16 cellular contexts compared by ENCODE assay signal in genomic region chr20:35837577-35838195, GRCh38.
DNase-seq lines count a peak whose midpoint lies in the region; ATAC-seq and TF ChIP-seq lines count a peak whose summit lies in the region.
"Had no signal": no experiment of that assay in that cellular context is flagged by ENCODE, and none has a peak within 500 bp of the region (broad histone marks: within the 10 kb centered on the region; RNA-seq: fewer than 3 reads in every experiment).

No MANE protein-coding gene starts in this region.

- no peak overlapping the region for H3K4me3 ChIP-seq in fibroblast of the aortic adventitia (ENCODE audit: low read depth, low read length)
- no peak overlapping the region for H3K4me3 ChIP-seq in H7 (ENCODE audit: insufficient read depth, low read depth, low read length)
- H3K4me3 ChIP-seq in Karpas-422 (ENCODE audit: low read length): no peak overlapping the region
- no peak overlapping the region for H3K4me3 ChIP-seq in upper lobe of right lung
- H3K4me3 ChIP-seq: dorsolateral prefrontal cortex had no signal

- H3K27ac Mint-ChIP-seq in activated T-helper 17 cell treated with anti-CD3 and anti-CD28 coated beads, Interleukin-2, amount 50 U/mL, for 72 hours: no peak overlapping the region
- H3K27ac Mint-ChIP-seq: activated CD4-positive, alpha-beta T cell treated with anti-CD3 and anti-CD28 coated beads, Interleukin-2, amount 10 ng/mL, durations not matched to agents 7 days and 5 days; activated T-helper 1 cell treated with anti-CD3 and anti-CD28 coated beads, Interleukin-12 subunit alpha, Interleukin-12 subunit beta, Interleukin-2, Interleukin-4 antibody, amounts not matched to agents 30 ng/mL and 10 ng/mL and 1 ng/mL, durations not matched to agents 14 hours and 24 hours and 36 hours; stimulated activated naive CD8-positive, alpha-beta T cell treated with anti-CD3 and anti-CD28 coated beads, Interleukin-15, Interleukin-2, amounts not matched to agents 100 ng/mL and 50 ng/mL, for 24 hours had no signal

- H2AFZ ChIP-seq in Karpas-422 (ENCODE audit: low read length): no peak overlapping the region

- no peak overlapping the region for H3K4me3 Mint-ChIP-seq in activated T-helper 17 cell treated with anti-CD3 and anti-CD28 coated beads, Interleukin-2, amount 50 U/mL, for 72 hours
- H3K4me3 Mint-ChIP-seq: activated CD4-positive, alpha-beta T cell treated with anti-CD3 and anti-CD28 coated beads, Interleukin-2, amount 10 ng/mL, durations not matched to agents 7 days and 5 days; activated T-helper 1 cell treated with anti-CD3 and anti-CD28 coated beads, Interleukin-12 subunit alpha, Interleukin-12 subunit beta, Interleukin-2, Interleukin-4 antibody, amounts not matched to agents 30 ng/mL and 10 ng/mL and 1 ng/mL, durations not matched to agents 14 hours and 24 hours and 36 hours; stimulated activated naive CD8-positive, alpha-beta T cell treated with anti-CD3 and anti-CD28 coated beads, Interleukin-15, Interleukin-2, amounts not matched to agents 100 ng/mL and 50 ng/mL, for 24 hours had no signal

- no peak for TF ChIP-seq CTCF in fibroblast of the aortic adventitia (IDR thresholded peaks at IDR 0.05; ENCODE audit: insufficient read depth, low read length)
- TF ChIP-seq CTCF in upper lobe of right lung (IDR thresholded peaks at IDR 0.05): no peak

- H3K9me3 ChIP-seq in Karpas-422 (ENCODE audit: low read length) (no peaks in the 10 kb centered on the region), upper lobe of right lung (no peaks in the 10 kb centered on the region)

- intact Hi-C loops in upper lobe of right lung (cut with DNase I): no loop called here

- H3K9ac ChIP-seq in Karpas-422 (ENCODE audit: low read length): no peak overlapping the region

- H3K4me1 ChIP-seq in Karpas-422 (ENCODE audit: low read length) (no peaks in the 10 kb centered on the region), upper lobe of right lung (peaks cover 4% of the 10 kb centered on the region)

- peaks cover 48% of the 10 kb centered on the region for H3K79me2 ChIP-seq in Karpas-422 (ENCODE audit: low read length)

- H3K4me1 Mint-ChIP-seq in activated T-helper 17 cell treated with anti-CD3 and anti-CD28 coated beads, Interleukin-2, amount 50 U/mL, for 72 hours: peaks cover 13% of the 10 kb centered on the region

- no peaks in the 10 kb centered on the region for H3K27me3 Mint-ChIP-seq in activated T-helper 17 cell treated with anti-CD3 and anti-CD28 coated beads, Interleukin-2, amount 50 U/mL, for 72 hours
- H3K27me3 Mint-ChIP-seq: activated CD4-positive, alpha-beta T cell treated with anti-CD3 and anti-CD28 coated beads, Interleukin-2, amount 10 ng/mL, durations not matched to agents 7 days and 5 days; stimulated activated naive CD8-positive, alpha-beta T cell treated with anti-CD3 and anti-CD28 coated beads, Interleukin-15, Interleukin-2, amounts not matched to agents 100 ng/mL and 50 ng/mL, for 24 hours had no signal

- no peaks in the 10 kb centered on the region for H4K20me1 ChIP-seq in Karpas-422 (ENCODE audit: insufficient read depth, low read depth, low read length)

- DNase-seq in GM03348 (ENCODE audit: low spot score) (peak; percentile 28), NCI-H82 treated with DMSO at 0.1 percent for 48 hours (lab: John Stamatoyannopoulos, UW; ENCODE audit: unreplicated experiment) (peak; percentile 99), fibroblast of the aortic adventitia (ENCODE audit: low read depth) (peak; percentile 43), retina (peak; percentile 13), H7 (no peak), Karpas-422 (no peak), upper lobe of right lung (no peak)
- DNase-seq: activated CD4-positive, alpha-beta T cell treated with anti-CD3 and anti-CD28 coated beads, Interleukin-2, amount 10 ng/mL, durations not matched to agents 7 days and 5 days; C1 segment of cervical spinal cord; dorsolateral prefrontal cortex; islet precursor cell; NCI-H1436; NCI-H510A treated with DMSO at 0.1 percent for 48 hours had no signal

- H3K36me3 ChIP-seq in H7 (replicated peaks; ENCODE audit: control insufficient read depth, insufficient read depth, low read length) (peaks cover 2% of the 10 kb centered on the region), Karpas-422 (ENCODE audit: insufficient read depth, low read length) (peaks cover 12% of the 10 kb centered on the region), upper lobe of right lung (peaks cover 3% of the 10 kb centered on the region)

- H3K4me2 ChIP-seq in Karpas-422 (ENCODE audit: low read depth, low read length, poor library complexity, severe bottlenecking): no peak overlapping the region

- no peak for ATAC-seq in activated T-helper 17 cell treated with anti-CD3 and anti-CD28 coated beads, Interleukin-2, amount 50 U/mL, for 72 hours (replicated peaks)
- no peak for ATAC-seq in upper lobe of right lung

- H3K9me2 ChIP-seq in Karpas-422 (replicated peaks; ENCODE audit: insufficient read depth, low read length): no peaks in the 10 kb centered on the region

- H3K9me3 Mint-ChIP-seq in activated T-helper 17 cell treated with anti-CD3 and anti-CD28 coated beads, Interleukin-2, amount 50 U/mL, for 72 hours: no peaks in the 10 kb centered on the region

- no peak overlapping the region for H3K27ac ChIP-seq in Karpas-422 (ENCODE audit: low read length)
- H3K27ac ChIP-seq in upper lobe of right lung: no peak overlapping the region
- H3K27ac ChIP-seq: dorsolateral prefrontal cortex had no signal

- H3K27me3 ChIP-seq in H7 (ENCODE audit: control insufficient read depth, insufficient read depth, low read length): no peaks in the 10 kb centered on the region
- no peaks in the 10 kb centered on the region for H3K27me3 ChIP-seq in Karpas-422 (ENCODE audit: low read length)
- H3K27me3 ChIP-seq in upper lobe of right lung: no peaks in the 10 kb centered on the region
- H3K27me3 ChIP-seq: dorsolateral prefrontal cortex had no signal

- peaks cover 32% of the 10 kb centered on the region for H3K36me3 Mint-ChIP-seq in activated T-helper 17 cell treated with anti-CD3 and anti-CD28 coated beads, Interleukin-2, amount 50 U/mL, for 72 hours (ENCODE audit: low read depth)

Comparison
In these comparisons a context has a peak if more than half of its experiments do, and no peak if none do; other contexts are left out.
1. DNase-seq: peak in GM03348 (single experiment), NCI-H82 treated with DMSO at 0.1 percent for 48 hours (single experiment), fibroblast of the aortic adventitia (single experiment) and retina (single experiment); none in H7 (single experiment), Karpas-422 (single experiment) and upper lobe of right lung (single experiment).